8 cellular contexts compared by ENCODE assay signal in genomic region chr12:121578230-121579189, GRCh38. TPM values are rescaled to one million over a fixed set of nuclear protein-coding genes. Genes with fewer than 3 reads are reported as not detected.
A peak's percentile ranks its signal among the peaks of the same experiment; 100 is the strongest.
DNase-seq lines count a peak whose midpoint lies in the region; TF ChIP-seq lines count a peak whose summit lies in the region.

No MANE protein-coding gene starts in this region.

- H3K36me3 ChIP-seq in ES-I3 (ENCODE audit: insufficient read depth, low read length) (peaks cover 13% of the 10 kb centered on the region), SK-N-MC (ENCODE audit: insufficient read depth, low read length) (peaks cover 24% of the 10 kb centered on the region), ectodermal cell (ENCODE audit: control insufficient read depth, insufficient read depth, low read length) (peaks cover 16% of the 10 kb centered on the region), uterus (no peaks in the 10 kb centered on the region)

- H3K27ac Mint-ChIP-seq in mesothelial cell of epicardium, result peak overlapping the region; percentile 43

- no peaks in the 10 kb centered on the region for H3K9me3 Mint-ChIP-seq in mesothelial cell of epicardium

- H3K27me3 ChIP-seq in ectodermal cell (ENCODE audit: control insufficient read depth, insufficient read depth, low read length, poor library complexity, severe bottlenecking) (no peaks in the 10 kb centered on the region), uterus (no peaks in the 10 kb centered on the region)

- H3K27ac ChIP-seq in SK-N-MC (peak overlapping the region; percentile 96), ectodermal cell (ENCODE audit: insufficient read depth, low read depth, low read length, poor library complexity, severe bottlenecking) (peak overlapping the region; percentile 92), uterus (peak overlapping the region; percentile 80 to 88)

- H3K4me1 ChIP-seq in ES-I3 (ENCODE audit: insufficient read depth, low read length) (peaks cover 26% of the 10 kb centered on the region), ectodermal cell (ENCODE audit: control insufficient read depth, insufficient read depth, low read length) (peaks cover 30% of the 10 kb centered on the region), uterus (peaks cover 0 to 20% of the 10 kb centered on the region in 2 donors)

- H3K4me3 ChIP-seq in SK-N-MC (peak overlapping the region; percentile 95), ectodermal cell (ENCODE audit: insufficient read depth, low read depth, low read length) (peak overlapping the region; percentile 93), uterus (peak overlapping the region; percentile 68)

- H3K36me3 Mint-ChIP-seq in mesothelial cell of epicardium, result peaks cover 7% of the 10 kb centered on the region

- DNase-seq in SK-N-MC (ENCODE audit: low read depth, low spot score) (no peak), mesothelial cell of epicardium (ENCODE audit: low spot score in 2 of 2, unreplicated experiment in 2 of 2) (peak in 1 of 2 experiments; percentile 53), uterus (peak; percentile 50 to 54), UCSD-AML1 (lab: John Stamatoyannopoulos, UW; ENCODE audit: unreplicated experiment) (no peak), NOMO-1 treated with DMSO at 0.1 percent for 48 hours (lab: John Stamatoyannopoulos, UW; ENCODE audit: unreplicated experiment) (no peak), DMS53 treated with DMSO at 0.1 percent for 48 hours (lab: John Stamatoyannopoulos, UW; ENCODE audit: unreplicated experiment) (no peak)

- peaks cover 54% of the 10 kb centered on the region for H3K4me1 Mint-ChIP-seq in mesothelial cell of epicardium

- peak overlapping the region; percentile 78 for H3K4me3 Mint-ChIP-seq in mesothelial cell of epicardium

- WGBS in ectodermal cell, 2 experiments, result 0% methylated on average over 76 to 77 of the region's 77 CpGs

- H3K9me3 ChIP-seq in ES-I3 (ENCODE audit: control insufficient read depth, insufficient read depth, low read length) (no peaks in the 10 kb centered on the region), SK-N-MC (ENCODE audit: low read depth, low read length) (no peaks in the 10 kb centered on the region), ectodermal cell (ENCODE audit: control insufficient read depth, low read length) (no peaks in the 10 kb centered on the region), uterus (no peaks in the 10 kb centered on the region)

- intact Hi-C loops in uterus (cut with DNase I; ENCODE audit: low total_unique reads), result no loop called here

- H3K9ac ChIP-seq in ES-I3 (ENCODE audit: low read depth, low read length) (peak overlapping the region; percentile 97), SK-N-MC (ENCODE audit: insufficient read length) (peak overlapping the region; percentile 87)

- H3K27me3 Mint-ChIP-seq in mesothelial cell of epicardium (ENCODE audit: low read depth), result no peaks in the 10 kb centered on the region

- TF ChIP-seq CTCF in mesothelial cell of epicardium (IDR thresholded peaks at IDR 0.05; ENCODE audit: unreplicated experiment) (no peak), uterus (IDR thresholded peaks at IDR 0.05) (no peak)

- TF ChIP-seq POLR2A in uterus (IDR thresholded peaks at IDR 0.05), result no peak

RNA-seq across cellular contexts. Expression of gene KDM2B, which starts 2.3 kb away (rescaled TPM):
- 105 TPM for polyA plus RNA-seq in ectodermal cell (2013, experiment 1 of 4)
- polyA plus RNA-seq in ectodermal cell (2013, experiment 2 of 4), result 120 TPM
- polyA plus RNA-seq in ectodermal cell (2013, experiment 3 of 4), result 93.7 TPM
- 98.5 TPM for polyA plus RNA-seq in ectodermal cell (2013, experiment 4 of 4)
- total RNA-seq in mesothelial cell of epicardium (55.4 to 61.1 TPM (median 57.5 TPM) in 3 replicates), uterus (10 to 100 TPM in 3 of 4 donors, 1 to 10 TPM in 1; 6.1 to 78.0 (median 19.8) TPM)

RNA-seq across cellular contexts. Expression of gene ORAI1, which starts 47.8 kb away (rescaled TPM):
- polyA plus RNA-seq in ectodermal cell (2013, experiment 1 of 4), result 16.8 TPM
- 18.2 TPM for polyA plus RNA-seq in ectodermal cell (2013, experiment 2 of 4)
- polyA plus RNA-seq in ectodermal cell (2013, experiment 3 of 4), result 11.1 TPM
- polyA plus RNA-seq in ectodermal cell (2013, experiment 4 of 4), result 12.4 TPM
- total RNA-seq in mesothelial cell of epicardium (9.8 to 10.3 TPM (median 9.8 TPM) in 3 replicates), uterus (10 to 100 TPM in 3 of 4 donors, 1 to 10 TPM in 1; 1.8 to 20.0 (median 13.8) TPM)

Comparison
In these comparisons a context has a peak if more than half of its experiments do, and no peak if none do; other contexts are left out.
1. DNase-seq: peak in uterus (2 of 2); none in SK-N-MC (single experiment), UCSD-AML1 (single experiment), NOMO-1 treated with DMSO at 0.1 percent for 48 hours (single experiment) and DMS53 treated with DMSO at 0.1 percent for 48 hours (single experiment).
2. Peak in every context shown above with its lines, with median percentiles within 50 percentile points of each other: H3K27ac ChIP-seq and H3K4me3 ChIP-seq.